Comparison of ENCODE assay signal across 17 cellular contexts in the genomic region with DNA sequence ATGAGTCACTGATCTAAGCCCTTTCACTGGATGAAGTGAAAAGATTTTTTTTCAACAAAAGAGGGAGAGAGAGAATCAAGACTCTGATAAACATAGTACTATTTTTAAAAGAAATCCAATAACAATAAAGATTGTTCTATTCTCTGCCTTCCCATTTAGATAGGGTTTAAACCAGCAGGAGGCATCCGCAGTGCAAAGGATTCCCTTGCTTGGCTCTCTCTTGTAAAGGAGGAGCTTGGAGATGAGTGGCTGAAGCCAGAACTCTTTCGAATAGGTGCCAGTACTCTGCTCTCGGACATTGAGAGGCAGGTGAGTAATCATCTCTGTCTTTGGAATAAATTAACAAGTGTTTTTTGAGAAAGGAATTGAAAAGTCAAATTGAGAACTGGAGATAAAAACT.
DNase-seq lines count a peak whose midpoint lies in the region; ATAC-seq and TF ChIP-seq lines count a peak whose summit lies in the region.
"Had no signal": no experiment of that assay in that cellular context is flagged by ENCODE, and none has a peak within 500 bp of the region (broad histone marks: within the 10 kb centered on the region; RNA-seq: fewer than 3 reads in every experiment).

No MANE protein-coding gene starts in this region.

- peak; percentile 34 for DNase-seq in GM23338 (ENCODE audit: low spot score)
- DNase-seq in NT2/D1 (ENCODE audit: low read depth, low spot score), result peak; percentile 15
- DNase-seq in endodermal cell, result peak; percentile 55
- peak; percentile 15 for DNase-seq in neuronal stem cell (ENCODE audit: low spot score)
- no peak for DNase-seq in stimulated activated naive B cell treated with anti-CD40 and anti-IgM and Interleukin-4, amounts not matched to agents 10 μg/mL and 1 μg/mL and 100 μg/mL, for 72 hours
- DNase-seq in central memory CD4-positive, alpha-beta T cell, result no peak
- DNase-seq: 8988T; Calu3; CD8-positive, alpha-beta T cell; DMS53; DND-41; EL; GOT3; H9 had no signal

- TF ChIP-seq CTCF in GM23338 (conservative IDR thresholded peaks at IDR 0.05; ENCODE audit: low read depth in 2 of 2) (peak in 1 of 2 experiments; percentile 17; a peak in 1 of 4 replicates), endodermal cell (conservative IDR thresholded peaks at IDR 0.05) (peak; percentile 56)

- H3K27me3 ChIP-seq in GM23338 (ENCODE audit: insufficient read depth) (no peaks in the 10 kb centered on the region), NT2/D1 (ENCODE audit: insufficient read depth, insufficient read length) (no peaks in the 10 kb centered on the region), endodermal cell (ENCODE audit: control insufficient read depth, insufficient read depth, low read length, poor library complexity, severe bottlenecking) (no peaks in the 10 kb centered on the region), neuronal stem cell (ENCODE audit: control insufficient read depth in 3 of 3, insufficient read depth in 3 of 3, low read depth in 1 of 3, low read length in 3 of 3) (no peaks in the 10 kb centered on the region)
- H3K27me3 ChIP-seq: BLaER1 had no signal

- no peak overlapping the region for H4K8ac ChIP-seq in neuronal stem cell (ENCODE audit: low read depth, low read length)

- peaks cover 20% of the 10 kb centered on the region for H3K4me1 Mint-ChIP-seq in GM23338
- peaks cover 23% of the 10 kb centered on the region for H3K4me1 Mint-ChIP-seq in endodermal cell
- no peaks in the 10 kb centered on the region for H3K4me1 Mint-ChIP-seq in stimulated activated naive B cell treated with anti-CD40 and anti-IgM and Interleukin-4, amounts not matched to agents 10 μg/mL and 1 μg/mL and 100 μg/mL, for 72 hours
- H3K4me1 Mint-ChIP-seq: CD14-positive monocyte had no signal

- H3K9ac ChIP-seq in NT2/D1 (ENCODE audit: insufficient read length, low read depth), result no peak overlapping the region
- no peak overlapping the region for H3K9ac ChIP-seq in endodermal cell (ENCODE audit: extremely low read depth, low read length, poor library complexity, severe bottlenecking)
- no peak overlapping the region for H3K9ac ChIP-seq in neuronal stem cell (ENCODE audit: low read depth, low read length, poor library complexity)
- H3K9ac ChIP-seq: BLaER1 had no signal

- H2AK5ac ChIP-seq in neuronal stem cell (ENCODE audit: low read depth, low read length), result no peak overlapping the region

- H3K27ac ChIP-seq in GM23338 (ENCODE audit: low read depth), result no peak overlapping the region
- H3K27ac ChIP-seq in endodermal cell (ENCODE audit: low read depth, low read length), result no peak overlapping the region
- no peak overlapping the region for H3K27ac ChIP-seq in neuronal stem cell (replicated peaks; ENCODE audit: low read length)
- H3K27ac ChIP-seq: BLaER1 had no signal

- H3K23ac ChIP-seq in neuronal stem cell (ENCODE audit: low read depth, low read length, poor library complexity), result no peak overlapping the region

- no peak overlapping the region for H2BK5ac ChIP-seq in neuronal stem cell (ENCODE audit: low read length)

- no peak overlapping the region for H3K18ac ChIP-seq in neuronal stem cell (ENCODE audit: low read length)

- H3K27ac Mint-ChIP-seq in GM23338, result no peak overlapping the region
- no peak overlapping the region for H3K27ac Mint-ChIP-seq in endodermal cell
- H3K27ac Mint-ChIP-seq in stimulated activated naive B cell treated with anti-CD40 and anti-IgM and Interleukin-4, amounts not matched to agents 10 μg/mL and 1 μg/mL and 100 μg/mL, for 72 hours, result no peak overlapping the region
- H3K27ac Mint-ChIP-seq: CD14-positive monocyte; CD8-positive, alpha-beta T cell had no signal

- H3K4me1 ChIP-seq in GM23338 (ENCODE audit: insufficient read depth) (peaks cover 19% of the 10 kb centered on the region), NT2/D1 (ENCODE audit: insufficient read depth, insufficient read length) (no peaks in the 10 kb centered on the region), endodermal cell (ENCODE audit: control insufficient read depth, insufficient read depth, low read length) (no peaks in the 10 kb centered on the region), neuronal stem cell (ENCODE audit: control insufficient read depth in 2 of 2, insufficient read depth in 1 of 2, low read depth in 1 of 2, low read length in 2 of 2) (peaks cover 2 to 6% of the 10 kb centered on the region in 2 donors)
- H3K4me1 ChIP-seq: BLaER1 had no signal

- H3K36me3 Mint-ChIP-seq in GM23338 (ENCODE audit: low read depth) (no peaks in the 10 kb centered on the region), endodermal cell (ENCODE audit: low read depth) (peaks cover 45% of the 10 kb centered on the region)
- H3K36me3 Mint-ChIP-seq in stimulated activated naive B cell treated with anti-CD40 and anti-IgM and Interleukin-4, amounts not matched to agents 10 μg/mL and 1 μg/mL and 100 μg/mL, for 72 hours, result peaks cover 25 to 39% of the 10 kb centered on the region in 2 donors

- H2BK15ac ChIP-seq in neuronal stem cell (ENCODE audit: low read length), result no peak overlapping the region

- H3K9me3 Mint-ChIP-seq in GM23338 (no peaks in the 10 kb centered on the region), endodermal cell (no peaks in the 10 kb centered on the region)
- no peaks in the 10 kb centered on the region for H3K9me3 Mint-ChIP-seq in stimulated activated naive B cell treated with anti-CD40 and anti-IgM and Interleukin-4, amounts not matched to agents 10 μg/mL and 1 μg/mL and 100 μg/mL, for 72 hours
- H3K9me3 Mint-ChIP-seq: CD14-positive monocyte; CD8-positive, alpha-beta T cell; H9 had no signal

- H3K36me3 ChIP-seq in GM23338 (ENCODE audit: insufficient read depth) (no peaks in the 10 kb centered on the region), NT2/D1 (ENCODE audit: insufficient read depth, insufficient read length, low read length) (peaks cover 13% of the 10 kb centered on the region), endodermal cell (ENCODE audit: control insufficient read depth, insufficient read depth, low read length) (peaks cover 51% of the 10 kb centered on the region), neuronal stem cell (replicated peaks in 1 of 2; ENCODE audit: control insufficient read depth in 2 of 2, insufficient read depth in 2 of 2, low read length in 2 of 2) (peaks cover 0 to 48% of the 10 kb centered on the region in 2 donors)

- no peaks in the 10 kb centered on the region for H3K79me1 ChIP-seq in neuronal stem cell (ENCODE audit: low read depth, low read length)

- no peak overlapping the region for H2BK12ac ChIP-seq in neuronal stem cell (ENCODE audit: low read length)

- H3K4me3 Mint-ChIP-seq in GM23338, result no peak overlapping the region
- no peak overlapping the region for H3K4me3 Mint-ChIP-seq in endodermal cell
- H3K4me3 Mint-ChIP-seq in stimulated activated naive B cell treated with anti-CD40 and anti-IgM and Interleukin-4, amounts not matched to agents 10 μg/mL and 1 μg/mL and 100 μg/mL, for 72 hours, result no peak overlapping the region
- H3K4me3 Mint-ChIP-seq: CD14-positive monocyte; CD8-positive, alpha-beta T cell; H9 had no signal

- peaks cover 2% of the 10 kb centered on the region for H3K27me3 Mint-ChIP-seq in GM23338 (ENCODE audit: insufficient read depth, low read depth, poor library complexity)
- H3K27me3 Mint-ChIP-seq in endodermal cell (ENCODE audit: insufficient read depth), result no peaks in the 10 kb centered on the region
- no peaks in the 10 kb centered on the region for H3K27me3 Mint-ChIP-seq in stimulated activated naive B cell treated with anti-CD40 and anti-IgM and Interleukin-4, amounts not matched to agents 10 μg/mL and 1 μg/mL and 100 μg/mL, for 72 hours

- no peak overlapping the region for H2BK120ac ChIP-seq in neuronal stem cell (ENCODE audit: low read depth, low read length)

- no peak overlapping the region for H3K4ac ChIP-seq in neuronal stem cell (ENCODE audit: low read length)

- H3K4me2 ChIP-seq in GM23338, result no peak overlapping the region
- H3K4me2 ChIP-seq in neuronal stem cell (ENCODE audit: insufficient read depth, low read length, poor library complexity, severe bottlenecking), result no peak overlapping the region
- H3K4me2 ChIP-seq: BLaER1 had no signal

- no peaks in the 10 kb centered on the region for H3K9me3 ChIP-seq in NT2/D1 (ENCODE audit: insufficient read depth, low read length)
- no peaks in the 10 kb centered on the region for H3K9me3 ChIP-seq in endodermal cell (ENCODE audit: control insufficient read depth, low read length)
- no peaks in the 10 kb centered on the region for H3K9me3 ChIP-seq in neuronal stem cell (replicated peaks in 1 of 2; ENCODE audit: control insufficient read depth in 2 of 2, insufficient read depth in 1 of 2, low read depth in 1 of 2, low read length in 2 of 2)
- H3K9me3 ChIP-seq: BLaER1 had no signal

- no peaks in the 10 kb centered on the region for H4K20me1 ChIP-seq in GM23338 (replicated peaks; ENCODE audit: insufficient read depth)
- H4K20me1 ChIP-seq: BLaER1 had no signal

- H2AFZ ChIP-seq in GM23338, result no peak overlapping the region
- H2AFZ ChIP-seq in neuronal stem cell (ENCODE audit: low read length), result no peak overlapping the region

- WGBS in endodermal cell (ENCODE audit: insufficient coverage in 1 of 2, insufficient read length in 1 of 2), 2 experiments, result 86 to 88% methylated on average over 1 to 3 of the region's 3 CpGs
- no CpG with 5 or more reads among the region's 3 CpGs for WGBS in neuronal stem cell (ENCODE audit: extremely low coverage in 2 of 2, insufficient read length in 2 of 2, insufficient replicate concordance in 1 of 2), 2 donors

- peak; percentile 83 for ATAC-seq in GM23338
- ATAC-seq in stimulated activated naive B cell treated with anti-CD40 and anti-IgM and Interleukin-4, amounts not matched to agents 10 μg/mL and 1 μg/mL and 100 μg/mL, for 72 hours (replicated peaks), result no peak
- no peak for ATAC-seq in GM19397 (IDR thresholded peaks at IDR 0.05; ENCODE audit: unreplicated experiment)
- ATAC-seq: CD8-positive, alpha-beta T cell had no signal

- no peaks in the 10 kb centered on the region for H3K9me2 ChIP-seq in GM23338 (ENCODE audit: insufficient read depth)

- H3K4me3 ChIP-seq in GM23338 (no peak overlapping the region), NT2/D1 (ENCODE audit: insufficient read length, low read depth) (no peak overlapping the region), endodermal cell (ENCODE audit: low read length) (no peak overlapping the region), neuronal stem cell (ENCODE audit: low read length in 2 of 2) (no peak overlapping the region)
- H3K4me3 ChIP-seq: BLaER1 had no signal

- H3K79me2 ChIP-seq in GM23338 (replicated peaks; ENCODE audit: insufficient read depth), result no peaks in the 10 kb centered on the region

- no peaks in the 10 kb centered on the region for H3F3A ChIP-seq in GM23338 (replicated peaks; ENCODE audit: low read depth)

- no peak overlapping the region for H4K91ac ChIP-seq in neuronal stem cell (ENCODE audit: low read depth, low read length, poor library complexity)

- no peak overlapping the region for H3K14ac ChIP-seq in neuronal stem cell (ENCODE audit: low read length)

Comparison
In these comparisons a context has a peak if more than half of its experiments do, and no peak if none do; other contexts are left out.
1. DNase-seq: peak in GM23338 (single experiment), NT2/D1 (single experiment), endodermal cell (single experiment) and neuronal stem cell (single experiment); none in stimulated activated naive B cell treated with anti-CD40 and anti-IgM and Interleukin-4, amounts not matched to agents 10 μg/mL and 1 μg/mL and 100 μg/mL, for 72 hours (single experiment) and central memory CD4-positive, alpha-beta T cell (single experiment).